In the genomic region with DNA sequence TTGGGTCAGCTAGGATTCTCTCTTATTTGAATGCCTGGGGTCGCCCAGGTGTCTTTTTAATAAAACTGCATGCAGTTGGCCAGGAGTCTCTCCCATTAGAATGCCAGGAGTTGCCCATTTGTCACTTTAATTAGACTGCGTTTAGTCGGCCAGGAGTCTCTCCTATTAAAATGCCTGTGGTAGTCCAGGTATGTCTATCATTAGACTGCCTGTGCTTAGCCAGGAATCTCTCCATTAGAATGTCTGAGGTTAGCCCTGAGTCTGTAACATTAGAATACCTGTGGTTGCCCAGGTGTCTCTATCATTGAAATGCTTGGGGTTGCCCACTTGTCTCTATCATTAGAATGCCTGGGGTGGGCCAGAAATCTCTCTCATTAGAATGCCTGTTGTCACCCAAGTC, we compare ENCODE assay signal across 28 cellular contexts.
DNase-seq lines count a peak whose midpoint lies in the region; ATAC-seq, FAIRE-seq and TF ChIP-seq lines count a peak whose summit lies in the region.
"Had no signal": no experiment of that assay in that cellular context is flagged by ENCODE, and none has a peak within 500 bp of the region (broad histone marks: within the 10 kb centered on the region; RNA-seq: fewer than 3 reads in every experiment).

No MANE protein-coding gene starts in this region.

- H3K36me3 ChIP-seq in right atrium auricular region (no peaks in the 10 kb centered on the region), lung (ENCODE audit: control insufficient read depth in 2 of 2, insufficient read depth in 2 of 2, low read length in 2 of 2) (peaks cover 0 to 4% of the 10 kb centered on the region in 2 donors)
- H3K36me3 ChIP-seq: HAP-1 had no signal

- ATAC-seq in lung (ENCODE audit: insufficient read depth, low FRiP score) (no peak), GM21360 (IDR thresholded peaks at IDR 0.05; ENCODE audit: unreplicated experiment) (no peak)
- no peak for ATAC-seq in natural killer cell treated with Interleukin-12 subunit alpha and Interleukin-12 subunit beta and Interleukin-15 and Interleukin-18, amount 100 ng/mL, for 72 hours
- ATAC-seq: GM23338, PC-3 had no signal

- no peak overlapping the region for H3K4me3 Mint-ChIP-seq in natural killer cell treated with Interleukin-12 subunit alpha and Interleukin-12 subunit beta and Interleukin-15 and Interleukin-18, amount 100 ng/mL, for 72 hours
- H3K4me3 Mint-ChIP-seq: CD8-positive, alpha-beta memory T cell; GM23338 had no signal

- H3K27ac Mint-ChIP-seq in natural killer cell treated with Interleukin-12 subunit alpha and Interleukin-12 subunit beta and Interleukin-15 and Interleukin-18, amount 100 ng/mL, for 72 hours: no peak overlapping the region
- H3K27ac Mint-ChIP-seq: CD8-positive, alpha-beta memory T cell; GM23338 had no signal

- H3K27ac ChIP-seq in right atrium auricular region (no peak overlapping the region), coronary artery (no peak overlapping the region), lung (ENCODE audit: low read depth in 1 of 2, low read length in 1 of 2) (no peak overlapping the region)
- H3K27ac ChIP-seq: C4-2B, HL-60, KMS-11 had no signal

- H3K27me3 ChIP-seq in right atrium auricular region (no peaks in the 10 kb centered on the region), lung (ENCODE audit: control insufficient read depth, insufficient read depth) (no peaks in the 10 kb centered on the region)

- H3K36me3 Mint-ChIP-seq in natural killer cell treated with Interleukin-12 subunit alpha and Interleukin-12 subunit beta and Interleukin-15 and Interleukin-18, amount 100 ng/mL, for 72 hours: peaks cover 40% of the 10 kb centered on the region

- H3K4me3 ChIP-seq in right atrium auricular region (no peak overlapping the region), coronary artery (no peak overlapping the region), lung (no peak overlapping the region)
- H3K4me3 ChIP-seq: GM23338, HAP-1 had no signal

- H3K4me1 Mint-ChIP-seq in natural killer cell treated with Interleukin-12 subunit alpha and Interleukin-12 subunit beta and Interleukin-15 and Interleukin-18, amount 100 ng/mL, for 72 hours (ENCODE audit: low read depth in 2 of 2): peaks cover 0 to 3% of the 10 kb centered on the region in 2 donors

- intact Hi-C loops in cardiac septum (cut with DNase I): loop anchor here (5.0 kb wide), 2 partner anchors 50 to 65 kb away; no protein-coding TSS in a partner anchor

- no peaks in the 10 kb centered on the region for H3K27me3 Mint-ChIP-seq in natural killer cell treated with Interleukin-12 subunit alpha and Interleukin-12 subunit beta and Interleukin-15 and Interleukin-18, amount 100 ng/mL, for 72 hours

- no peak for TF ChIP-seq CTCF in right atrium auricular region (IDR thresholded peaks at IDR 0.05)
- no peak for TF ChIP-seq CTCF in coronary artery (IDR thresholded peaks at IDR 0.05)
- TF ChIP-seq CTCF in lung (IDR thresholded peaks at IDR 0.05; ENCODE audit: control extremely low read depth, extremely low read depth): no peak

- DNase-seq in cardiac septum (ENCODE audit: low spot score) (peak; percentile 14), right atrium auricular region (ENCODE audit: low spot score) (no peak), coronary artery (ENCODE audit: low spot score) (peak; percentile 16), lung (ENCODE audit: low spot score) (peak; percentile 5), urothelium cell line (ENCODE audit: low spot score) (peak; percentile 49), HuH-7.5 (ENCODE audit: low spot score) (no peak)
- no peak for DNase-seq in natural killer cell treated with Interleukin-12 subunit alpha and Interleukin-12 subunit beta and Interleukin-15 and Interleukin-18, amount 100 ng/mL, for 72 hours (ENCODE audit: low spot score)
- DNase-seq: Calu3; CD8-positive, alpha-beta memory T cell; DMS153; MV-4-11; NCI-H1105 treated with DMSO at 0.1 percent for 48 hours; NCI-H1694; NCI-H2081; NCI-H2171; NCI-H345; NCI-H524 treated with DMSO at 0.1 percent for 48 hours; PC-3; SHP77 had no signal

- H3K4me1 ChIP-seq in right atrium auricular region: peaks cover 0 to 22% of the 10 kb centered on the region in 2 donors
- peaks cover 6 to 12% of the 10 kb centered on the region in 2 donors for H3K4me1 ChIP-seq in lung (ENCODE audit: control insufficient read depth in 2 of 2, insufficient read depth in 2 of 2, low read length in 2 of 2)
- H3K4me1 ChIP-seq: HAP-1 had no signal

- H3K9me3 ChIP-seq in right atrium auricular region (no peaks in the 10 kb centered on the region), lung (ENCODE audit: control insufficient read depth in 2 of 2, insufficient read depth in 1 of 2, low read length in 1 of 2) (peaks cover 0 to 25% of the 10 kb centered on the region in 2 donors)
- H3K9me3 ChIP-seq: HAP-1 had no signal

- FAIRE-seq in urothelium cell line (lab: Jason Lieb, UNC): peak; percentile 37
- FAIRE-seq: A204.1, G401.6, GM12892 had no signal

- WGBS in lung, 2 donors: 91 to 96% methylated on average over 3 of the region's 3 CpGs

- peaks cover 29% of the 10 kb centered on the region for H3K9me3 Mint-ChIP-seq in natural killer cell treated with Interleukin-12 subunit alpha and Interleukin-12 subunit beta and Interleukin-15 and Interleukin-18, amount 100 ng/mL, for 72 hours

Comparison
In these comparisons a context has a peak if more than half of its experiments do, and no peak if none do; other contexts are left out.
1. DNase-seq: peak in cardiac septum (single experiment), coronary artery (single experiment), lung (single experiment) and urothelium cell line (single experiment); none in right atrium auricular region (single experiment), HuH-7.5 (single experiment) and natural killer cell treated with Interleukin-12 subunit alpha and Interleukin-12 subunit beta and Interleukin-15 and Interleukin-18, amount 100 ng/mL, for 72 hours (single experiment).